19 cellular contexts compared by ENCODE assay signal in genomic region chr16:50819706-50820105, GRCh38.
DNase-seq lines count a peak whose midpoint lies in the region; ATAC-seq lines count a peak whose summit lies in the region.
"Had no signal": no experiment of that assay in that cellular context is flagged by ENCODE, and none has a peak within 500 bp of the region (broad histone marks: within the 10 kb centered on the region; RNA-seq: fewer than 3 reads in every experiment).

No MANE protein-coding gene starts in this region.

- ATAC-seq in sciatic nerve (no peak), HG03469 (IDR thresholded peaks at IDR 0.05; ENCODE audit: unreplicated experiment) (no peak)
- ATAC-seq: A549 had no signal

- intact Hi-C loops in sciatic nerve (cut with DNase I) = no loop called here

- peak; percentile 15 for DNase-seq in activated CD8-positive, alpha-beta memory T cell treated with anti-CD3 and anti-CD28 coated beads for 24 hours
- no peak for DNase-seq in activated CD8-positive, alpha-beta memory T cell treated with anti-CD3 and anti-CD28 coated beads, Interleukin-2, amount 50 U/mL, for 4 hours
- DNase-seq in mesenteric fat pad (ENCODE audit: low spot score) (peak; percentile 6), sciatic nerve (ENCODE audit: low spot score) (peak; percentile 21), NCI-H1092 treated with DMSO at 0.1 percent for 48 hours (lab: John Stamatoyannopoulos, UW) (no peak), D341Med (ENCODE audit: low spot score) (no peak)
- DNase-seq: 8988T; ACHN; AML-193; BE2C; Calu3; CD4-positive, alpha-beta memory T cell; COR-L47; DMS153; DND-41; GOT3; HFFc6 had no signal

Comparison
In these comparisons a context has a peak if more than half of its experiments do, and no peak if none do; other contexts are left out.
1. DNase-seq: peak in activated CD8-positive, alpha-beta memory T cell treated with anti-CD3 and anti-CD28 coated beads for 24 hours (single experiment), mesenteric fat pad (single experiment) and sciatic nerve (single experiment); none in activated CD8-positive, alpha-beta memory T cell treated with anti-CD3 and anti-CD28 coated beads, Interleukin-2, amount 50 U/mL, for 4 hours (single experiment), NCI-H1092 treated with DMSO at 0.1 percent for 48 hours (single experiment) and D341Med (single experiment).